1 cellular context compared by ENCODE assay signal in genomic region chr2:10448646-10449480, GRCh38.
A peak's percentile ranks its signal among the peaks of the same experiment; 100 is the strongest.
TF ChIP-seq lines count a peak whose summit lies in the region.

No MANE protein-coding gene starts in this region.

TF ChIP-seq in neural cell, 6 proteins besides CTCF, POLR2A, EP300 and RAD21 (continued from another document):
- TF ChIP-seq REST (IDR thresholded peaks at IDR 0.05; ENCODE audit: borderline replicate concordance) (peak; percentile 71), TAF1 (IDR thresholded peaks at IDR 0.05; ENCODE audit: low read depth) (peak; percentile 80), MXI1 (conservative IDR thresholded peaks at IDR 0.05; ENCODE audit: poor library complexity, severe bottlenecking) (peak; percentile 97), POLR2AphosphoS5 (IDR thresholded peaks at IDR 0.05) (peak; percentile 79), EZH2 (IDR thresholded peaks at IDR 0.05; ENCODE audit: borderline replicate concordance, insufficient read depth, low read length, poor library complexity, severe bottlenecking) (no peak)
